Comparison of ENCODE assay signal across 26 cellular contexts in the genomic region with DNA sequence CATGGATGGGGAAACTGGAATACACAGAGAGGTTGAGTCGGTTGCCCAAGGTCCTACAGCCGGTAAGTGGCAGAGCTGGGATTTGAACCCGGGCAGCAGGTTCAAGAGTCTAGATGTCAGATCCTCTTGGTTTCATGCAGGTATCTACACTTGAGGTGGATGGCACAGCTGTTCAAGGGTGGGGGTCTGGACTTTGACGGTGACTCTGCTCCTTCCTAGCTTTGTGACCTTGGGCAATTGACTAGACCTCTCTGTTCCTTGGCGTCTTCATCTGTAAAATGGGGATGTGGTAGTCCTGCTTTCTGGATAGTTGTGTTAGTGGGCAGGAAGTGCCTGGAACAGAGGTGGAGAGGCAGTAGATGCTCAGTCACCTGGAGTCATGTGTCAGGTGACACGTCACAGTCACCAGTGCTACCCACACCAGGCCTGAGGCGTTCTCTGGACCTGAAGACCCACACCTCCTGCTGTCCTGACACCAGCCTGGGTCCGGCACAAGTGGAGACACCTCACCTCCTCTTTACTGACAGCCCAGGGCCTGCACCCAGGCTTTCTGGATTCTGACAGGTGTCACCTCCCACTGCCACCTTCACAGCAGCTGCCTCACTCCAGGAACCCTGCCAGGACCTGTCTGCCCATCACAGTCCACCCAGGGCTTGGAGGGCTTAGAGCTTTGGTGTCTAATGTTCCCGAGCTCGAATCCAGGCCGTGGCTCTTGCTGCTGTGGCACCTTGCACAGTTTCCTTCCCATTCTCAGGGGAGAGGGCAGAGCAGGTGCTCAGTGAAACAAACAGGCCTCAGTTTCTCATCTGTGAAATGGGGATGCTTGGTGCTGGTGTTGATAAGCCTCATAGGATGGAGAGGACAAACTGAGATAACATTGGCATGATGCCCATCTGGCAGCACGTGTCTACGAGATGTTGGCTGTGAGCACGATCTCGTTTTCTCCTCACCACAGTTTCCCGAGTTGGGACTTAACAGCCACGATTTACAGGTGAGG.
"Had no signal": no experiment of that assay in that cellular context is flagged by ENCODE, and none has a peak within 500 bp of the region (broad histone marks: within the 10 kb centered on the region; RNA-seq: fewer than 3 reads in every experiment).

No MANE protein-coding gene starts in this region.

- H3K9me3 Mint-ChIP-seq: activated T-cell treated with anti-CD3 and anti-CD28 coated beads, Interleukin-2, amount 50 U/mL, for 24 hours; central memory CD8-positive, alpha-beta T cell; dendritic cell treated with granulocyte-macrophage colony-stimulating factor and Interleukin-4, amounts not matched to agents 40 ng/mL and 50 ng/mL, for 4 days; endodermal cell; natural killer cell treated with Interleukin-12 subunit alpha and Interleukin-12 subunit beta and Interleukin-15 and Interleukin-18, amount 100 ng/mL, for 72 hours; WTC11 had no signal

- H3K27me3 Mint-ChIP-seq: activated T-cell treated with anti-CD3 and anti-CD28 coated beads, Interleukin-2, amount 50 U/mL, for 24 hours; central memory CD8-positive, alpha-beta T cell had no signal

- H3K36me3 Mint-ChIP-seq: natural killer cell treated with Interleukin-12 subunit alpha and Interleukin-12 subunit beta and Interleukin-15 and Interleukin-18, amount 100 ng/mL, for 72 hours; WTC11 had no signal

- H3K4me3 ChIP-seq: heart right ventricle, left lung, lower lobe of right lung, spleen, stomach, thyroid gland, upper lobe of left lung, vagina had no signal

- H3K27ac Mint-ChIP-seq: dendritic cell treated with granulocyte-macrophage colony-stimulating factor and Interleukin-4, amounts not matched to agents 40 ng/mL and 50 ng/mL, for 4 days; endodermal cell; WTC11 had no signal

- DNase-seq: activated CD4-positive, alpha-beta T cell treated with anti-CD3 and anti-CD28 coated beads for 1 hour; activated CD4-positive, alpha-beta T cell treated with anti-CD3 and anti-CD28 coated beads, Interleukin-2, amount 50 U/mL, for 48 hours; activated CD8-positive, alpha-beta memory T cell treated with anti-CD3 and anti-CD28 coated beads, Interleukin-2, amount 50 U/mL, for 48 hours; activated gamma-delta T cell treated with Interleukin-2 at 50 U/mL for 16 hours; activated naive CD4-positive, alpha-beta T cell treated with anti-CD3 and anti-CD28 coated beads, Interleukin-2, amount 50 U/mL, for 16 hours; activated T-cell treated with anti-CD3 and anti-CD28 coated beads, Interleukin-2, amount 50 U/mL, for 24 hours; anterior cingulate cortex; endodermal cell; foreskin fibroblast; heart right ventricle; lower lobe of right lung; mesendoderm; spleen; stomach; T-helper 2 cell; thyroid gland; upper lobe of left lung had no signal

- H3K9me3 ChIP-seq: heart right ventricle, left lung, lower lobe of right lung, spleen, stomach, thyroid gland, upper lobe of left lung, vagina had no signal

- H3K4me1 ChIP-seq: lower lobe of right lung, stomach, thyroid gland, upper lobe of left lung, vagina had no signal

- H3K27ac ChIP-seq: heart right ventricle, left lung, lower lobe of right lung, spleen, stomach, thyroid gland, upper lobe of left lung, vagina had no signal

- H3K4me3 Mint-ChIP-seq: activated T-cell treated with anti-CD3 and anti-CD28 coated beads, Interleukin-2, amount 50 U/mL, for 24 hours; central memory CD8-positive, alpha-beta T cell; dendritic cell treated with granulocyte-macrophage colony-stimulating factor and Interleukin-4, amounts not matched to agents 40 ng/mL and 50 ng/mL, for 4 days; endodermal cell; natural killer cell treated with Interleukin-12 subunit alpha and Interleukin-12 subunit beta and Interleukin-15 and Interleukin-18, amount 100 ng/mL, for 72 hours; WTC11 had no signal

- H3K27me3 ChIP-seq: thyroid gland, upper lobe of left lung, vagina had no signal

- H3K36me3 ChIP-seq: heart right ventricle, left lung, lower lobe of right lung, spleen, stomach, thyroid gland, upper lobe of left lung, vagina had no signal

- FAIRE-seq: bronchial epithelial cell had no signal

- ATAC-seq: esophagus mucosa; heart right ventricle; left lung; natural killer cell treated with Interleukin-12 subunit alpha and Interleukin-12 subunit beta and Interleukin-15 and Interleukin-18, amount 100 ng/mL, for 72 hours; right cardiac atrium; WTC11 had no signal
